ENCODE assay signal across 18 cellular contexts in genomic region chr7:101555269-101555920, GRCh38.
DNase-seq lines count a peak whose midpoint lies in the region; ATAC-seq, FAIRE-seq and TF ChIP-seq lines count a peak whose summit lies in the region.
"Had no signal": no experiment of that assay in that cellular context is flagged by ENCODE, and none has a peak within 500 bp of the region (broad histone marks: within the 10 kb centered on the region; RNA-seq: fewer than 3 reads in every experiment).

No MANE protein-coding gene starts in this region.

- peak overlapping the region; percentile 8 for H3K18ac ChIP-seq in neuronal stem cell (ENCODE audit: low read length)

- intact Hi-C loops in K562 (cut with micrococcal nuclease) = no loop called here

- H2BK120ac ChIP-seq in neuronal stem cell (ENCODE audit: low read depth, low read length) = no peak overlapping the region

- H3K79me1 ChIP-seq in neuronal stem cell (ENCODE audit: low read depth, low read length) = peaks cover 1% of the 10 kb centered on the region

- peak overlapping the region in 1 of 2 experiments; percentile 20; a peak in 1 of 4 replicates for H3K9ac ChIP-seq in K562 (ENCODE audit: insufficient read depth in 1 of 2, low read depth in 2 of 2, low read length in 2 of 2)
- no peak overlapping the region for H3K9ac ChIP-seq in neuronal stem cell (ENCODE audit: low read depth, low read length, poor library complexity)

- ATAC-seq in K562 = no peak
- no peak for ATAC-seq in HG03097 (IDR thresholded peaks at IDR 0.05; ENCODE audit: low FRiP score, unreplicated experiment)
- ATAC-seq: CD8-positive, alpha-beta T cell had no signal

- no peak overlapping the region for H3K4me2 ChIP-seq in K562 (ENCODE audit: insufficient read depth, low read length)
- H3K4me2 ChIP-seq in neuronal stem cell (ENCODE audit: insufficient read depth, low read length, poor library complexity, severe bottlenecking) = no peak overlapping the region

- no peak for TF ChIP-seq EP300 in K562 (IDR thresholded peaks at IDR 0.05; ENCODE audit: low read length)

- H3K9me3 ChIP-seq in K562 (replicated peaks; ENCODE audit: control insufficient read depth, insufficient read depth, low read depth, low read length) (no peaks in the 10 kb centered on the region), neuronal stem cell (replicated peaks in 1 of 2; ENCODE audit: control insufficient read depth in 2 of 2, insufficient read depth in 1 of 2, low read depth in 1 of 2, low read length in 2 of 2) (no peaks in the 10 kb centered on the region)
- H3K9me3 ChIP-seq: SJSA1 had no signal

- H3K9me1 ChIP-seq in K562 (ENCODE audit: control insufficient read depth, insufficient read depth, low read length) = no peaks in the 10 kb centered on the region

- in situ Hi-C loops in K562 (cut with MboI) = no loop called here

- no peak for TF ChIP-seq POLR2A in K562 (conservative IDR thresholded peaks at IDR 0.05)

- H2AFZ ChIP-seq in K562 (ENCODE audit: low read depth, low read length) (no peak overlapping the region), neuronal stem cell (ENCODE audit: low read length) (no peak overlapping the region)

- TF ChIP-seq CTCF in GM20000 (IDR thresholded peaks at IDR 0.05; ENCODE audit: extremely low read depth, missing control alignments) (no peak), K562 (IDR thresholded peaks at IDR 0.05 in 2 of 3, conservative IDR thresholded peaks at IDR 0.05 in 1 of 3; ENCODE audit: insufficient read depth in 2 of 3, low read depth in 1 of 3, low read length in 3 of 3) (no peak)

- H3K36me3 ChIP-seq in K562 (ENCODE audit: control insufficient read depth, insufficient read depth, low read length) = no peaks in the 10 kb centered on the region
- H3K36me3 ChIP-seq in neuronal stem cell (replicated peaks in 1 of 2; ENCODE audit: control insufficient read depth in 2 of 2, insufficient read depth in 2 of 2, low read length in 2 of 2) = peaks cover 0 to 8% of the 10 kb centered on the region in 2 donors
- H3K36me3 ChIP-seq: SJSA1 had no signal

- no peak overlapping the region for H4K91ac ChIP-seq in neuronal stem cell (ENCODE audit: low read depth, low read length, poor library complexity)

- under 1% methylated on average over 12 of the region's 12 CpGs for WGBS in K562 (ENCODE audit: insufficient coverage, low coverage, missing lambda C conversion rate)
- no CpG with 5 or more reads among the region's 12 CpGs for WGBS in neuronal stem cell (ENCODE audit: extremely low coverage in 2 of 2, insufficient read length in 2 of 2, insufficient replicate concordance in 1 of 2), 2 donors

- POLR2A ChIA-PET in K562 (lab: Yijun Ruan, JAX) = interaction anchor here (0.5 kb wide), 1 partner anchor 36 kb away, joined by 6 read pairs; no protein-coding TSS in a partner anchor

- H3K4me3 ChIP-seq in K562 (no peak overlapping the region), neuronal stem cell (ENCODE audit: low read length in 2 of 2) (no peak overlapping the region)
- H3K4me3 ChIP-seq: SJSA1 had no signal

- peaks cover 3 to 16% of the 10 kb centered on the region in 2 experiments; a peak in 4 of 5 replicates for H3K4me1 ChIP-seq in K562 (replicated peaks in 1 of 2; ENCODE audit: control insufficient read depth in 2 of 2, insufficient read depth in 2 of 2, low read length in 2 of 2)
- H3K4me1 ChIP-seq in neuronal stem cell (ENCODE audit: control insufficient read depth in 2 of 2, insufficient read depth in 1 of 2, low read depth in 1 of 2, low read length in 2 of 2) = peaks cover 4 to 7% of the 10 kb centered on the region in 2 donors
- H3K4me1 ChIP-seq: SJSA1 had no signal

- no peak overlapping the region for H2BK5ac ChIP-seq in neuronal stem cell (ENCODE audit: low read length)

- CTCF ChIA-PET in K562 (lab: Yijun Ruan, JAX; ENCODE audit: low intra/inter-chr PET ratio) = no interaction called here

- H2BK12ac ChIP-seq in neuronal stem cell (ENCODE audit: low read length) = no peak overlapping the region

- no peak for FAIRE-seq in K562 (lab: Jason Lieb, UNC)
- peak; percentile 76 for FAIRE-seq in urothelium cell line (lab: Jason Lieb, UNC)

- H2BK15ac ChIP-seq in neuronal stem cell (ENCODE audit: low read length) = no peak overlapping the region

- no peak overlapping the region for H3K23ac ChIP-seq in neuronal stem cell (ENCODE audit: low read depth, low read length, poor library complexity)

- H3K4ac ChIP-seq in neuronal stem cell (ENCODE audit: low read length) = no peak overlapping the region

- no TSS peak for BruUV-seq in K562 (replicated peaks; lab: Mats Ljungman, UMichigan)

- H3K79me2 ChIP-seq in K562 (ENCODE audit: control insufficient read depth, insufficient read depth, low read length) = no peaks in the 10 kb centered on the region

- H2AK5ac ChIP-seq in neuronal stem cell (ENCODE audit: low read depth, low read length) = no peak overlapping the region

- peak overlapping the region; percentile 6 for H3K14ac ChIP-seq in neuronal stem cell (ENCODE audit: low read length)

- DNase-seq in GM20000 (ENCODE audit: low spot score) = peak; percentile 7
- peak in 1 of 4 experiments; percentile 4 for DNase-seq in K562 (ENCODE audit: extremely low read depth in 1 of 4, low spot score in 3 of 4)
- DNase-seq in neuronal stem cell (ENCODE audit: low spot score) = no peak
- peak; percentile 9 for DNase-seq in urothelium cell line (ENCODE audit: low spot score)
- no peak for DNase-seq in NCI-H446 treated with DMSO at 0.1 percent for 48 hours (lab: John Stamatoyannopoulos, UW)
- DNase-seq in NCI-H1092 (lab: John Stamatoyannopoulos, UW) = no peak
- DNase-seq: CD8-positive, alpha-beta T cell; DND-41; GDM1; GOT3; Karpas-422; NCI-H1436; NCI-H2081 treated with DMSO at 0.1 percent for 48 hours; NCI-H526; OCI-M1 had no signal

- H4K20me1 ChIP-seq in K562 (replicated peaks; ENCODE audit: control insufficient read depth, insufficient read depth, low read length) = no peaks in the 10 kb centered on the region; the same call in 1 of the 2 replicates

- no peak overlapping the region for H3K27ac ChIP-seq in K562 (ENCODE audit: extremely low read depth, low read depth, low read length)
- H3K27ac ChIP-seq in neuronal stem cell (replicated peaks; ENCODE audit: low read length) = no peak overlapping the region
- H3K27ac ChIP-seq: RWPE1, SJSA1 had no signal

- TF ChIP-seq RAD21 in K562 (CRISPR knock-in tag; conservative IDR thresholded peaks at IDR 0.05 in 1 of 2, IDR thresholded peaks at IDR 0.05 in 1 of 2) = no peak

- peaks cover 7 to 38% of the 10 kb centered on the region in 2 experiments; a peak in 3 of 5 replicates for H3K27me3 ChIP-seq in K562 (ENCODE audit: control insufficient read depth in 2 of 2, insufficient read depth in 2 of 2, low read length in 2 of 2)
- H3K27me3 ChIP-seq in neuronal stem cell (ENCODE audit: control insufficient read depth in 3 of 3, insufficient read depth in 3 of 3, low read depth in 1 of 3, low read length in 3 of 3) = no peaks in the 10 kb centered on the region
- H3K27me3 ChIP-seq: SJSA1 had no signal

- no peak overlapping the region for H4K8ac ChIP-seq in neuronal stem cell (ENCODE audit: low read depth, low read length)

TF ChIP-seq in K562, 482 proteins besides CTCF, POLR2A, EP300 and RAD21:
- no peak for TF ChIP-seq RFX7 (CRISPR knock-in tag; IDR thresholded peaks at IDR 0.05)
- no peak for TF ChIP-seq ETS1 (conservative IDR thresholded peaks at IDR 0.05; ENCODE audit: control insufficient read depth, low read depth, low read length)
- TF ChIP-seq NR2C1 (IDR thresholded peaks at IDR 0.05) = no peak
- no peak for TF ChIP-seq NR2C1 (tag; IDR thresholded peaks at IDR 0.05)
- no peak for TF ChIP-seq E2F3 (CRISPR knock-in tag; IDR thresholded peaks at IDR 0.05)
- no peak for TF ChIP-seq SFPQ (IDR thresholded peaks at IDR 0.05; ENCODE audit: low read depth, low read length)
- no peak for TF ChIP-seq GABPA (tag; conservative IDR thresholded peaks at IDR 0.05; ENCODE audit: low read depth)
- TF ChIP-seq ZFP36 (IDR thresholded peaks at IDR 0.05; ENCODE audit: low read depth, low read length, partially characterized antibody) = peak; percentile 57
- no peak for TF ChIP-seq HEY1 (CRISPR knock-in tag; IDR thresholded peaks at IDR 0.05; ENCODE audit: borderline replicate concordance)
- TF ChIP-seq NCOA1 (IDR thresholded peaks at IDR 0.05; ENCODE audit: low read depth) = no peak

Comparison
In these comparisons a context has a peak if more than half of its experiments do, and no peak if none do; other contexts are left out.
1. DNase-seq: peak in GM20000 (single experiment) and urothelium cell line (single experiment); none in neuronal stem cell (single experiment), NCI-H446 treated with DMSO at 0.1 percent for 48 hours (single experiment) and NCI-H1092 (single experiment).